In genomic region chr16:75243667-75244224, GRCh38 we compare ENCODE assay signal across 14 cellular contexts. TPM values are rescaled to one million over a fixed set of nuclear protein-coding genes. Genes with fewer than 3 reads are reported as not detected.
DNase-seq lines count a peak whose midpoint lies in the region; ATAC-seq and TF ChIP-seq lines count a peak whose summit lies in the region.
"Had no signal": no experiment of that assay in that cellular context is flagged by ENCODE, and none has a peak within 500 bp of the region (broad histone marks: within the 10 kb centered on the region; RNA-seq: fewer than 3 reads in every experiment).

No MANE protein-coding gene starts in this region.

- CTCF ChIA-PET in PC-9 (lab: Charles Lee) = no interaction called here
- CTCF ChIA-PET in activated CD4-positive, alpha-beta memory T cell treated with anti-CD3 and anti-CD28 coated beads, Interleukin-2, amount 10 ng/mL, durations not matched to agents 7 days and 5 days (lab: Charles Lee) = interaction anchor here (1.6 kb wide), 1 partner anchor 10 kb away, joined by 3 read pairs; no protein-coding TSS in a partner anchor

- WGBS in esophagus squamous epithelium, 2 donors = 55 to 83% methylated on average over 9 to 17 of the region's 20 CpGs
- no CpG with 5 or more reads among the region's 20 CpGs for WGBS in trophoblast cell (ENCODE audit: extremely low coverage, insufficient coverage, insufficient read length)

- intact Hi-C loops in PC-9 (cut with micrococcal nuclease; ENCODE audit: unreplicated experiment) (no loop called here), esophagus squamous epithelium (cut with DNase I) (no loop called here)

- TF ChIP-seq CTCF in PC-9 (conservative IDR thresholded peaks at IDR 0.05) = no peak
- TF ChIP-seq CTCF in esophagus squamous epithelium (IDR thresholded peaks at IDR 0.05) = no peak

- peak overlapping the region; percentile 71 for H3K4ac ChIP-seq in trophoblast cell (ENCODE audit: low read depth, low read length)

- H4K8ac ChIP-seq in trophoblast cell (ENCODE audit: low read depth, low read length) = peak overlapping the region; percentile 47

- H3K4me3 Mint-ChIP-seq in activated CD4-positive, alpha-beta memory T cell treated with anti-CD3 and anti-CD28 coated beads, Interleukin-2, amount 10 ng/mL, durations not matched to agents 7 days and 5 days = no peak overlapping the region
- H3K4me3 Mint-ChIP-seq: stimulated activated naive CD8-positive, alpha-beta T cell treated with anti-CD3 and anti-CD28 coated beads, Interleukin-15, amount 100 ng/mL, for 72 hours had no signal

- no peak overlapping the region for H3K23ac ChIP-seq in trophoblast cell (ENCODE audit: low read length)

- DNase-seq in PC-9 (no peak), esophagus squamous epithelium (lab: John Stamatoyannopoulos, UW) (no peak), trophoblast cell (no peak), dedifferentiated amniotic fluid mesenchymal stem cell (ENCODE audit: extremely low spot score) (no peak), MG63 (no peak)
- DNase-seq in activated CD4-positive, alpha-beta memory T cell treated with anti-CD3 and anti-CD28 coated beads, Interleukin-2, amount 10 ng/mL, durations not matched to agents 7 days and 5 days = no peak
- no peak for DNase-seq in activated naive CD4-positive, alpha-beta T cell treated with anti-CD3 and anti-CD28 coated beads, Interleukin-2, amount 50 U/mL, for 72 hours (ENCODE audit: low spot score in 2 of 2)
- DNase-seq: activated CD8-positive, alpha-beta memory T cell treated with anti-CD3 and anti-CD28 coated beads, Interleukin-2, amount 50 U/mL, for 4 hours; NCI-H748 treated with DMSO at 0.1 percent for 48 hours; stimulated activated naive CD8-positive, alpha-beta T cell treated with anti-CD3 and anti-CD28 coated beads, Interleukin-15, amount 100 ng/mL, for 72 hours; T-helper 9 cell had no signal

- no peaks in the 10 kb centered on the region for H3K9me3 Mint-ChIP-seq in activated CD4-positive, alpha-beta memory T cell treated with anti-CD3 and anti-CD28 coated beads, Interleukin-2, amount 10 ng/mL, durations not matched to agents 7 days and 5 days
- no peaks in the 10 kb centered on the region for H3K9me3 Mint-ChIP-seq in activated naive CD4-positive, alpha-beta T cell treated with anti-CD3 and anti-CD28 coated beads, Interleukin-2, amount 50 U/mL, for 72 hours
- H3K9me3 Mint-ChIP-seq: stimulated activated naive CD8-positive, alpha-beta T cell treated with anti-CD3 and anti-CD28 coated beads, Interleukin-15, amount 100 ng/mL, for 72 hours had no signal

- H3K4me1 Mint-ChIP-seq in activated CD4-positive, alpha-beta memory T cell treated with anti-CD3 and anti-CD28 coated beads, Interleukin-2, amount 10 ng/mL, durations not matched to agents 7 days and 5 days = no peaks in the 10 kb centered on the region

- POLR2A ChIA-PET in PC-9 (lab: Charles Lee; ENCODE audit: unreplicated experiment) = interaction anchor here (1.0 kb wide), 1 partner anchor 61 kb away, joined by 4 read pairs; no protein-coding TSS in a partner anchor
- POLR2A ChIA-PET in activated CD4-positive, alpha-beta memory T cell treated with anti-CD3 and anti-CD28 coated beads, Interleukin-2, amount 10 ng/mL, durations not matched to agents 7 days and 5 days (lab: Charles Lee) = no interaction called here

- H3K27ac Mint-ChIP-seq in activated CD4-positive, alpha-beta memory T cell treated with anti-CD3 and anti-CD28 coated beads, Interleukin-2, amount 10 ng/mL, durations not matched to agents 7 days and 5 days = no peak overlapping the region
- H3K27ac Mint-ChIP-seq in activated naive CD4-positive, alpha-beta T cell treated with anti-CD3 and anti-CD28 coated beads, Interleukin-2, amount 50 U/mL, for 72 hours = no peak overlapping the region

- no TSS peak for BruUV-seq in PC-9 (replicated peaks; lab: Mats Ljungman, UMichigan)

- peaks cover 92% of the 10 kb centered on the region for H3K79me2 ChIP-seq in ACC112 (ENCODE audit: control insufficient read depth, insufficient read depth, low read length, unreplicated experiment)
- peaks cover 80% of the 10 kb centered on the region for H3K79me2 ChIP-seq in PC-9 (ENCODE audit: low read depth)
- peaks cover 73% of the 10 kb centered on the region for H3K79me2 ChIP-seq in trophoblast cell (ENCODE audit: control insufficient read depth, insufficient read depth, low read length, poor library complexity)

- peaks cover 12% of the 10 kb centered on the region for H4K20me1 ChIP-seq in PC-9 (ENCODE audit: insufficient read depth)

- H4K12ac ChIP-seq in trophoblast cell (ENCODE audit: low read depth, low read length) = no peak overlapping the region

- ATAC-seq in activated naive CD4-positive, alpha-beta T cell treated with anti-CD3 and anti-CD28 coated beads, Interleukin-2, amount 50 U/mL, for 72 hours = no peak
- ATAC-seq: stimulated activated naive CD8-positive, alpha-beta T cell treated with anti-CD3 and anti-CD28 coated beads, Interleukin-15, amount 100 ng/mL, for 72 hours had no signal

- no peaks in the 10 kb centered on the region for H3K36me3 Mint-ChIP-seq in activated CD4-positive, alpha-beta memory T cell treated with anti-CD3 and anti-CD28 coated beads, Interleukin-2, amount 10 ng/mL, durations not matched to agents 7 days and 5 days (ENCODE audit: low read depth)
- no peaks in the 10 kb centered on the region for H3K36me3 Mint-ChIP-seq in activated naive CD4-positive, alpha-beta T cell treated with anti-CD3 and anti-CD28 coated beads, Interleukin-2, amount 50 U/mL, for 72 hours

- peak overlapping the region; percentile 94 for H2BK5ac ChIP-seq in trophoblast cell (ENCODE audit: low read depth, low read length, poor library complexity)

- H3K9me3 ChIP-seq in PC-9 (ENCODE audit: insufficient read depth, low read depth) (no peaks in the 10 kb centered on the region), esophagus squamous epithelium (no peaks in the 10 kb centered on the region), trophoblast cell (ENCODE audit: insufficient read depth, low read depth, low read length) (peaks cover 2% of the 10 kb centered on the region), MG63 (no peaks in the 10 kb centered on the region)

- H3K27ac ChIP-seq in ACC112 (ENCODE audit: low read depth, low read length) (peak overlapping the region; percentile 98), PC-9 (peak overlapping the region; percentile 83), esophagus squamous epithelium (peak overlapping the region; percentile 82 to 93 (median 92)), trophoblast cell (ENCODE audit: low read depth, low read length) (peak overlapping the region; percentile 93)
- H3K27ac ChIP-seq: HL-60 had no signal

- H3K4me3 ChIP-seq in ACC112 (ENCODE audit: low read depth, low read length) (no peak overlapping the region), PC-9 (no peak overlapping the region), esophagus squamous epithelium (no peak overlapping the region), trophoblast cell (ENCODE audit: low read depth, low read length) (no peak overlapping the region), MG63 (no peak overlapping the region)

- H3K4me2 ChIP-seq in PC-9 (peak overlapping the region; percentile 76), trophoblast cell (ENCODE audit: low read length) (no peak overlapping the region)

- H3K9me2 ChIP-seq in PC-9 (ENCODE audit: insufficient read depth) = no peaks in the 10 kb centered on the region

- peak overlapping the region; percentile 99 for H4K91ac ChIP-seq in trophoblast cell (ENCODE audit: low read depth, low read length)

- H2AFZ ChIP-seq in ACC112 (ENCODE audit: low read length, unreplicated experiment) (no peak overlapping the region), PC-9 (no peak overlapping the region), trophoblast cell (ENCODE audit: insufficient read depth, low read length, poor library complexity) (peak overlapping the region; percentile 4)

- H2BK120ac ChIP-seq in trophoblast cell (ENCODE audit: insufficient read depth, low read length, poor library complexity) = peak overlapping the region; percentile 77

- peaks cover 69% of the 10 kb centered on the region for H3K4me1 ChIP-seq in ACC112 (ENCODE audit: control insufficient read depth, insufficient read depth, low read length, unreplicated experiment)
- peaks cover 52% of the 10 kb centered on the region for H3K4me1 ChIP-seq in PC-9 (replicated peaks; ENCODE audit: insufficient read depth)
- peaks cover 37 to 73% (median 65%) of the 10 kb centered on the region in 3 donors for H3K4me1 ChIP-seq in esophagus squamous epithelium
- H3K4me1 ChIP-seq in trophoblast cell (ENCODE audit: control insufficient read depth in 1 of 2, insufficient read depth in 2 of 2, low read length in 2 of 2) = peaks cover 57 to 68% of the 10 kb centered on the region in 2 experiments

- H3K36me3 ChIP-seq in ACC112 (ENCODE audit: insufficient read depth, low read length) = peaks cover 3% of the 10 kb centered on the region; the same call in 1 of the 2 replicates
- peaks cover 10% of the 10 kb centered on the region; the same call in 1 of the 2 replicates for H3K36me3 ChIP-seq in PC-9 (ENCODE audit: low read depth)
- peaks cover 7 to 39% (median 19%) of the 10 kb centered on the region in 3 donors for H3K36me3 ChIP-seq in esophagus squamous epithelium
- H3K36me3 ChIP-seq in trophoblast cell (ENCODE audit: control insufficient read depth in 1 of 2, insufficient read depth in 2 of 2, low read length in 2 of 2) = peaks cover 68 to 71% of the 10 kb centered on the region in 2 experiments
- H3K36me3 ChIP-seq in MG63 = peaks cover 9% of the 10 kb centered on the region

- peak overlapping the region; percentile 6 for H3K9ac ChIP-seq in trophoblast cell (ENCODE audit: low read length)

- peak overlapping the region; percentile 24 for H2AK5ac ChIP-seq in trophoblast cell (ENCODE audit: low read length)

- no peaks in the 10 kb centered on the region for H3K27me3 ChIP-seq in ACC112 (ENCODE audit: insufficient read depth, low read length)
- no peaks in the 10 kb centered on the region for H3K27me3 ChIP-seq in PC-9 (ENCODE audit: insufficient read depth, low read depth)
- no peaks in the 10 kb centered on the region for H3K27me3 ChIP-seq in esophagus squamous epithelium
- no peaks in the 10 kb centered on the region for H3K27me3 ChIP-seq in trophoblast cell (ENCODE audit: insufficient read depth, low read length)
- no peaks in the 10 kb centered on the region for H3K27me3 ChIP-seq in MG63

- H3K27me3 Mint-ChIP-seq in activated CD4-positive, alpha-beta memory T cell treated with anti-CD3 and anti-CD28 coated beads, Interleukin-2, amount 10 ng/mL, durations not matched to agents 7 days and 5 days = peaks cover 9% of the 10 kb centered on the region

- peaks cover 27% of the 10 kb centered on the region for H3F3A ChIP-seq in PC-9 (ENCODE audit: insufficient read depth, low read depth)

- H3K79me1 ChIP-seq in trophoblast cell (ENCODE audit: low read length) = peaks cover 44% of the 10 kb centered on the region

- H3K18ac ChIP-seq in trophoblast cell (ENCODE audit: low read length) = peak overlapping the region; percentile 32

- no peak for TF ChIP-seq POLR2A in esophagus squamous epithelium (IDR thresholded peaks at IDR 0.05)

- peak overlapping the region; percentile 59 for H3K14ac ChIP-seq in trophoblast cell (ENCODE audit: low read length)

- peak overlapping the region; percentile 13 for H2BK12ac ChIP-seq in trophoblast cell (ENCODE audit: low read length)

RNA-seq across cellular contexts. Expression of gene BCAR1, which starts 7.7 kb away (rescaled TPM):
- 53.9 and 62.5 TPM in 2 replicates for total RNA-seq in PC-9 (2021)
- total RNA-seq in esophagus squamous epithelium = 10 to 100 TPM; 26.8 to 51.9 (median 32.1) TPM
- 200 and 201 TPM in 2 replicates for polyA plus RNA-seq in trophoblast cell (2013)
- not detected for total RNA-seq in activated CD4-positive, alpha-beta memory T cell treated with anti-CD3 and anti-CD28 coated beads, Interleukin-2, amount 10 ng/mL, durations not matched to agents 7 days and 5 days
- under 1 TPM; 0.16 to 0.71 TPM for total RNA-seq in activated naive CD4-positive, alpha-beta T cell treated with anti-CD3 and anti-CD28 coated beads, Interleukin-2, amount 50 U/mL, for 72 hours
- 52.7 and 54.6 TPM in 2 replicates for total RNA-seq in MG63 (2014; rRNA removed; shearing (Covaris generic); ENCODE audit: low replicate concordance)

RNA-seq across cellular contexts. Expression of gene CTRB1, which starts 25.0 kb away (rescaled TPM):
- total RNA-seq in PC-9 (2021) (not detected in 2 replicates), esophagus squamous epithelium (not detected)
- polyA plus RNA-seq in trophoblast cell (2013) = 0.15 TPM in 1 of 2 replicates, not detected in the other
- total RNA-seq in activated CD4-positive, alpha-beta memory T cell treated with anti-CD3 and anti-CD28 coated beads, Interleukin-2, amount 10 ng/mL, durations not matched to agents 7 days and 5 days = not detected
- not detected for total RNA-seq in activated naive CD4-positive, alpha-beta T cell treated with anti-CD3 and anti-CD28 coated beads, Interleukin-2, amount 50 U/mL, for 72 hours
- total RNA-seq in MG63 (2014; rRNA removed; shearing (Covaris generic); ENCODE audit: low replicate concordance) = not detected in 2 replicates
- total RNA-seq: bronchial epithelial cell had no signal

RNA-seq across cellular contexts. Expression of gene CTRB2, which starts 36.8 kb away (rescaled TPM):
- total RNA-seq in PC-9 (2021) (not detected in 2 replicates), esophagus squamous epithelium (not detected)
- 0.37 and 0.41 TPM in 2 replicates for polyA plus RNA-seq in trophoblast cell (2013)
- total RNA-seq in activated CD4-positive, alpha-beta memory T cell treated with anti-CD3 and anti-CD28 coated beads, Interleukin-2, amount 10 ng/mL, durations not matched to agents 7 days and 5 days = not detected
- total RNA-seq in activated naive CD4-positive, alpha-beta T cell treated with anti-CD3 and anti-CD28 coated beads, Interleukin-2, amount 50 U/mL, for 72 hours = not detected
- total RNA-seq in MG63 (2014; rRNA removed; shearing (Covaris generic); ENCODE audit: low replicate concordance) = not detected in 2 replicates
- total RNA-seq: bronchial epithelial cell had no signal

Comparison
In these comparisons a context has a peak if more than half of its experiments do, and no peak if none do; other contexts are left out.
1. RNA of gene BCAR1, which starts 7.7 kb away (total RNA-seq): 52.7 to 54.6 TPM in MG63, 53.9 to 62.5 TPM in PC-9 and 26.8 to 51.9 TPM in esophagus squamous epithelium; 0.16 to 0.71 TPM in activated naive CD4-positive, alpha-beta T cell treated with anti-CD3 and anti-CD28 coated beads, Interleukin-2, amount 50 U/mL, for 72 hours and not detected in activated CD4-positive, alpha-beta memory T cell treated with anti-CD3 and anti-CD28 coated beads, Interleukin-2, amount 10 ng/mL, durations not matched to agents 7 days and 5 days; every median in the first group is over 10 times any median in the second.
2. Peak in every context shown above with its lines, with median percentiles within 50 percentile points of each other: H3K27ac ChIP-seq.